Comparison of ENCODE assay signal across 13 cellular contexts in the genomic region with DNA sequence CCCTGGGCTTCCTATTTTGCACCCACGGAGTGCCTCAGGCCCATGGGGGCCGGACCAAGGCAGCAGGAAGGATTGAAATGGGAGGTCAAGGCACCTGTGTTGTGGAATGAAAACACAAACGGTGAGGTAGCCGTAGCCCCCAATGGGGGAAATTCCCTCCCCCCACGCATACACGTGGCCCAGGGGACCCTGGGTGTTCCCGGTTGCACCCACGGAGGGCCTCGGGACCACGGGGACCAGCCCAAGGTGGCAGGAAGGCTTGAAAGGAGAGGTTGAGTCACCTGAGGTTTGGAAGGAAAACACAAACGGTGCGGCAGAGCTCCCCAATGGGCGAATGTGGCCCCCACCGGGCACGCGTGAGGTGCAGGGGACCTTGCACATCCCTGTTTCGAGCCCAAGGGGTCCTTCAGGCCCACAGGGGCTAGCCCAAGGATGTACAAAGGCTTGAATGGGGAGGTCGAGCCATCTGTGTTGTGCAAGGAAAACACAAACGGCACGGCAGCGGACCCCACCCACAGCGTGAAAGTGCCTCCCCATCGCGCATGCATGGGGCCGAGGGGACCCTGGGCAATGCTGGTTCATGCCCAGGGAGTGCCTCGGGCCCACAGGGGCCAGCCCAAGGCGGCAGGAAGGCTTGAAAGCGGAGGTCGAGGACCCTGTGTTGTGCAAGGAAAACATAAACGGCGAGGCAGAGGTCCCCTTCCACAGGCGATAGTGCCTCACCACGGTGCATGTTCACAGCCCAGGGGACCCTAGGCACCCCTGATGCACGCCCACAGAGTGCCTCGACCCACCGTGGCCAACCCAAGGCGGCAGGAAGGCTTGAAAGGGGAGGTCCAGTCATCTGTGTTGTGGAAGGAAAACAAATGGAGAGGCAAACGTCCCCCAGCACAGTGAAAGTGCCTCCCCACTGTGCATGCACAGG.
A peak's percentile ranks its signal among the peaks of the same experiment; 100 is the strongest.
DNase-seq lines count a peak whose midpoint lies in the region; ATAC-seq and TF ChIP-seq lines count a peak whose summit lies in the region.
"Had no signal": no experiment of that assay in that cellular context is flagged by ENCODE, and none has a peak within 500 bp of the region (broad histone marks: within the 10 kb centered on the region; RNA-seq: fewer than 3 reads in every experiment).

No MANE protein-coding gene starts in this region.

- TF ChIP-seq CTCF in activated B cell treated with CpG ODN at 0.5 μM for 24 hours (IDR thresholded peaks at IDR 0.05), result no peak

- POLR2A ChIA-PET in activated CD4-positive, alpha-beta T cell treated with anti-CD3 and anti-CD28 coated beads, Interleukin-2, amount 10 ng/mL, durations not matched to agents 7 days and 5 days (lab: Charles Lee), result no interaction called here
- POLR2A ChIA-PET in activated B cell treated with CpG ODN at 0.5 μM for 24 hours (lab: Charles Lee), result no interaction called here

- intact Hi-C loops in activated B cell treated with CpG ODN at 0.5 μM for 24 hours (cut with micrococcal nuclease), result no loop called here
- intact Hi-C loops in right cardiac atrium (cut with DNase I), result no loop called here

- no peaks in the 10 kb centered on the region for H3K4me1 ChIP-seq in right cardiac atrium (ENCODE audit: control insufficient read depth, insufficient read depth, low read length)
- H3K4me1 ChIP-seq: A549 had no signal

- no peak overlapping the region for H3K27ac Mint-ChIP-seq in activated CD4-positive, alpha-beta T cell treated with anti-CD3 and anti-CD28 coated beads, Interleukin-2, amount 10 ng/mL, durations not matched to agents 7 days and 5 days
- H3K27ac Mint-ChIP-seq in activated B cell treated with CpG ODN at 0.5 μM for 24 hours, result no peak overlapping the region
- H3K27ac Mint-ChIP-seq: activated T-helper 2 cell treated with anti-CD3 and anti-CD28 coated beads, Interferon-gamma antibody, Interleukin-2, Interleukin-4, amounts not matched to agents 10 μg/mL and 5 μg/mL and 100 μg/mL, durations not matched to agents 14 hours and 24 hours and 36 hours had no signal

- H3K4me3 Mint-ChIP-seq in activated CD4-positive, alpha-beta T cell treated with anti-CD3 and anti-CD28 coated beads, Interleukin-2, amount 10 ng/mL, durations not matched to agents 7 days and 5 days, result no peak overlapping the region
- no peak overlapping the region for H3K4me3 Mint-ChIP-seq in activated B cell treated with CpG ODN at 0.5 μM for 24 hours

- ATAC-seq in activated B cell treated with CpG ODN at 0.5 μM for 24 hours (ENCODE audit: low read depth), result no peak
- no peak for ATAC-seq in right cardiac atrium
- no peak for ATAC-seq in GM19023 (IDR thresholded peaks at IDR 0.05; ENCODE audit: unreplicated experiment)

- 62% methylated on average over 38 of the region's 38 CpGs for WGBS in right cardiac atrium

- peak; percentile 0 for DNase-seq in activated CD4-positive, alpha-beta T cell treated with anti-CD3 and anti-CD28 coated beads for 48 hours
- no peak for DNase-seq in activated CD4-positive, alpha-beta T cell treated with anti-CD3 and anti-CD28 coated beads, Interleukin-2, amount 10 ng/mL, durations not matched to agents 7 days and 5 days
- peak; percentile 7 for DNase-seq in activated B cell treated with CpG ODN at 0.5 μM for 24 hours
- peak; percentile 3 to 32 (median 18) for DNase-seq in right cardiac atrium
- DNase-seq in stimulated activated CD8-positive, alpha-beta memory T cell treated with anti-CD3 and anti-CD28 coated beads, Interleukin-4, amount 100 ng/mL, for 48 hours, result peak; percentile 10
- no peak for DNase-seq in cerebellum (ENCODE audit: low spot score)
- no peak for DNase-seq in DMS 273 (lab: John Stamatoyannopoulos, UW; ENCODE audit: unreplicated experiment)
- DNase-seq: dermis blood vessel endothelial cell, mesenchymal stem cell, NCI-H1930 had no signal

- H3K9me3 ChIP-seq in right cardiac atrium (ENCODE audit: control insufficient read depth, low read length), result no peaks in the 10 kb centered on the region
- H3K9me3 ChIP-seq: A549 had no signal

- no peaks in the 10 kb centered on the region for H3K27me3 ChIP-seq in right cardiac atrium (ENCODE audit: control insufficient read depth, insufficient read depth)

- H3K9me3 Mint-ChIP-seq in activated CD4-positive, alpha-beta T cell treated with anti-CD3 and anti-CD28 coated beads, Interleukin-2, amount 10 ng/mL, durations not matched to agents 7 days and 5 days, result peaks cover 2% of the 10 kb centered on the region
- H3K9me3 Mint-ChIP-seq in activated B cell treated with CpG ODN at 0.5 μM for 24 hours, result peaks cover 8% of the 10 kb centered on the region

- no peaks in the 10 kb centered on the region for H3K36me3 Mint-ChIP-seq in activated CD4-positive, alpha-beta T cell treated with anti-CD3 and anti-CD28 coated beads, Interleukin-2, amount 10 ng/mL, durations not matched to agents 7 days and 5 days (ENCODE audit: low read depth)
- no peaks in the 10 kb centered on the region for H3K36me3 Mint-ChIP-seq in activated B cell treated with CpG ODN at 0.5 μM for 24 hours (ENCODE audit: low read depth)

- H3K4me3 ChIP-seq in right cardiac atrium (ENCODE audit: low read length), result no peak overlapping the region
- H3K4me3 ChIP-seq: A549 had no signal

- no peak overlapping the region for H3K27ac ChIP-seq in right cardiac atrium (ENCODE audit: low read length)
- H3K27ac ChIP-seq: A549 had no signal

- CTCF ChIA-PET in activated CD4-positive, alpha-beta T cell treated with anti-CD3 and anti-CD28 coated beads, Interleukin-2, amount 10 ng/mL, durations not matched to agents 7 days and 5 days (lab: Charles Lee), result no interaction called here
- CTCF ChIA-PET in activated B cell treated with CpG ODN at 0.5 μM for 24 hours (lab: Charles Lee), result no interaction called here

- no peaks in the 10 kb centered on the region for H3K27me3 Mint-ChIP-seq in activated CD4-positive, alpha-beta T cell treated with anti-CD3 and anti-CD28 coated beads, Interleukin-2, amount 10 ng/mL, durations not matched to agents 7 days and 5 days
- H3K27me3 Mint-ChIP-seq in activated B cell treated with CpG ODN at 0.5 μM for 24 hours, result no peaks in the 10 kb centered on the region

- H3K4me1 Mint-ChIP-seq in activated CD4-positive, alpha-beta T cell treated with anti-CD3 and anti-CD28 coated beads, Interleukin-2, amount 10 ng/mL, durations not matched to agents 7 days and 5 days, result no peaks in the 10 kb centered on the region
- H3K4me1 Mint-ChIP-seq in activated B cell treated with CpG ODN at 0.5 μM for 24 hours, result no peaks in the 10 kb centered on the region

Comparison
In these comparisons a context has a peak if more than half of its experiments do, and no peak if none do; other contexts are left out.
1. DNase-seq: peak in activated CD4-positive, alpha-beta T cell treated with anti-CD3 and anti-CD28 coated beads for 48 hours (single experiment), activated B cell treated with CpG ODN at 0.5 μM for 24 hours (single experiment), right cardiac atrium (3 of 3) and stimulated activated CD8-positive, alpha-beta memory T cell treated with anti-CD3 and anti-CD28 coated beads, Interleukin-4, amount 100 ng/mL, for 48 hours (single experiment); none in activated CD4-positive, alpha-beta T cell treated with anti-CD3 and anti-CD28 coated beads, Interleukin-2, amount 10 ng/mL, durations not matched to agents 7 days and 5 days (single experiment), cerebellum (single experiment) and DMS 273 (single experiment).